ENCODE assay signal across 11 cellular contexts in genomic region chr7:90312745-90313144, GRCh38. TPM values are rescaled to one million over a fixed set of nuclear protein-coding genes. Genes with fewer than 3 reads are reported as not detected.
DNase-seq lines count a peak whose midpoint lies in the region; ATAC-seq and TF ChIP-seq lines count a peak whose summit lies in the region.
"Had no signal": no experiment of that assay in that cellular context is flagged by ENCODE, and none has a peak within 500 bp of the region (broad histone marks: within the 10 kb centered on the region; RNA-seq: fewer than 3 reads in every experiment).

No MANE protein-coding gene starts in this region.

- H3K27me3 ChIP-seq in GM06990 (replicated peaks; ENCODE audit: control insufficient read depth, insufficient read depth, low read length), result no peaks in the 10 kb centered on the region
- H3K27me3 ChIP-seq: ascending aorta had no signal

- H3K4me3 ChIP-seq in GM06990 (replicated peaks; ENCODE audit: low read depth, low read length), result no peak overlapping the region
- H3K4me3 ChIP-seq: ascending aorta had no signal

- DNase-seq in GM06990 (ENCODE audit: extremely low read depth, insufficient read length), result no peak
- peak; percentile 20 for DNase-seq in LHCN-M2 (ENCODE audit: low read depth)
- DNase-seq in astrocyte of the hippocampus (ENCODE audit: low read depth, low spot score), result peak; percentile 8
- DNase-seq in lung microvascular endothelial cell (ENCODE audit: low read depth in 2 of 2), result peak; percentile 39 to 62
- DNase-seq in activated CD4-positive, alpha-beta T cell treated with anti-CD3 and anti-CD28 coated beads, Interleukin-2, amount 50 U/mL, for 1 hour, result no peak
- no peak for DNase-seq in middle frontal gyrus (ENCODE audit: extremely low spot score, low spot score)
- DNase-seq: NK-92 treated with Interleukin-12 subunit alpha and Interleukin-12 subunit beta, amount 100 ng/mL, for 24 hours had no signal

- H3K36me3 ChIP-seq in GM06990 (ENCODE audit: control insufficient read depth, insufficient read depth, low read length), result no peaks in the 10 kb centered on the region
- H3K36me3 ChIP-seq: ascending aorta had no signal

- TF ChIP-seq CTCF in GM06990 (IDR thresholded peaks at IDR 0.05; ENCODE audit: insufficient read depth, low read length, poor library complexity, severe bottlenecking), result peak; percentile 17

- ATAC-seq in GM18858 (IDR thresholded peaks at IDR 0.05; ENCODE audit: unreplicated experiment) (no peak), HG03097 (IDR thresholded peaks at IDR 0.05; ENCODE audit: low FRiP score, unreplicated experiment) (no peak)

RNA-seq across cellular contexts. Expression of gene FAM237B, which starts 8.4 kb away (rescaled TPM):
- not detected in 2 replicates for total RNA-seq in LHCN-M2 (2014; rRNA removed)
- polyA plus RNA-seq in LHCN-M2 (2012), result not detected
- total RNA-seq in lung microvascular endothelial cell, result not detected in 2 replicates
- total RNA-seq: ascending aorta, H1 had no signal
- polyA plus RNA-seq: H1 had no signal

RNA-seq across cellular contexts. Expression of gene GTPBP10, which starts 33.8 kb away (rescaled TPM):
- total RNA-seq in LHCN-M2 (2014; rRNA removed) (13.6 and 22.4 TPM in 2 replicates), lung microvascular endothelial cell (4.2 and 5.7 TPM in 2 replicates)
- polyA plus RNA-seq in LHCN-M2 (2012), result 8.8 TPM

Comparison
In these comparisons a context has a peak if more than half of its experiments do, and no peak if none do; other contexts are left out.
1. DNase-seq: peak in LHCN-M2 (single experiment), astrocyte of the hippocampus (single experiment) and lung microvascular endothelial cell (2 of 2); none in GM06990 (single experiment), activated CD4-positive, alpha-beta T cell treated with anti-CD3 and anti-CD28 coated beads, Interleukin-2, amount 50 U/mL, for 1 hour (single experiment) and middle frontal gyrus (single experiment).